1 cellular context compared by ENCODE assay signal in genomic region chr4:132344924-132345828, GRCh38.
A peak's percentile ranks its signal among the peaks of the same experiment; 100 is the strongest.
TF ChIP-seq lines count a peak whose summit lies in the region.

No MANE protein-coding gene starts in this region.

TF ChIP-seq in K562, 482 proteins besides CTCF, POLR2A, EP300 and RAD21 (continued from another document and continues in another):
- no peak for TF ChIP-seq RREB1 (CRISPR knock-in tag; IDR thresholded peaks at IDR 0.05)
- peak; percentile 78 for TF ChIP-seq KDM5B (IDR thresholded peaks at IDR 0.05; ENCODE audit: insufficient replicate concordance, low read depth, low read length)
- TF ChIP-seq ZNF24 (IDR thresholded peaks at IDR 0.05), result no peak
- no peak for TF ChIP-seq OTX1 (CRISPR knock-in tag; IDR thresholded peaks at IDR 0.05)
- no peak for TF ChIP-seq ATF1 (CRISPR knock-in tag; IDR thresholded peaks at IDR 0.05)
- peak; percentile 19; the same call in 1 of the 2 replicates for TF ChIP-seq ATF1 (tag; IDR thresholded peaks at IDR 0.05)
- TF ChIP-seq BRD4 (IDR thresholded peaks at IDR 0.05), result peak; percentile 73; the same call in 1 of the 2 replicates
- peak; percentile 65 for TF ChIP-seq POLR2B (IDR thresholded peaks at IDR 0.05; ENCODE audit: low read depth, partially characterized antibody)
- TF ChIP-seq THRB (CRISPR knock-in tag; conservative IDR thresholded peaks at IDR 0.05), result no peak
- TF ChIP-seq CSDE1 (IDR thresholded peaks at IDR 0.05), result peak in 1 of 2 experiments; percentile 49; a peak in 1 of 4 replicates
- no peak for TF ChIP-seq KLF10 (CRISPR knock-in tag; IDR thresholded peaks at IDR 0.05)
- no peak for TF ChIP-seq NCOR1 (IDR thresholded peaks at IDR 0.05)
- no peak for TF ChIP-seq MTA2 (IDR thresholded peaks at IDR 0.05; ENCODE audit: low read depth)
- TF ChIP-seq UBTF (IDR thresholded peaks at IDR 0.05; ENCODE audit: borderline replicate concordance in 1 of 2, low read depth in 2 of 2, low read length in 2 of 2), result 0 out of 4 replicates have a peak, but pooled peaks of 1 of the 2 experiments have one; percentile 20
- TF ChIP-seq EGR1 (conservative IDR thresholded peaks at IDR 0.05), result peak; percentile 20; the same call in 1 of the 2 replicates
- no peak for TF ChIP-seq RBBP5 (IDR thresholded peaks at IDR 0.05; ENCODE audit: borderline replicate concordance, insufficient read depth, low read length, poor library complexity, severe bottlenecking)
- no peak for TF ChIP-seq GTF2E2 (tag; IDR thresholded peaks at IDR 0.05)
- 0 out of 6 replicates have a peak, but pooled peaks of 1 of the 3 experiments have one; percentile 0 for TF ChIP-seq ZBTB11 (CRISPR knock-in tag; IDR thresholded peaks at IDR 0.05)
- no peak for TF ChIP-seq THRA (IDR thresholded peaks at IDR 0.05)
- TF ChIP-seq PRDM10 (IDR thresholded peaks at IDR 0.05; ENCODE audit: partially characterized antibody), result no peak
- TF ChIP-seq ZFX (CRISPR knock-in tag; IDR thresholded peaks at IDR 0.05), result peak; percentile 42; the same call in 1 of the 2 replicates
- no peak for TF ChIP-seq FOXO4 (CRISPR knock-in tag; IDR thresholded peaks at IDR 0.05)
- TF ChIP-seq CHAMP1 (IDR thresholded peaks at IDR 0.05), result 0 out of 2 replicates have a peak, but pooled peaks have one; percentile 21
- no peak for TF ChIP-seq PRMT5 (CRISPR knock-in tag; IDR thresholded peaks at IDR 0.05)
- TF ChIP-seq MBD2 (IDR thresholded peaks at IDR 0.05; ENCODE audit: borderline replicate concordance, low read depth), result peak; percentile 37; the same call in 1 of the 2 replicates
- peak; percentile 63 to 92 (median 76) for TF ChIP-seq YY1 (IDR thresholded peaks at IDR 0.05; ENCODE audit: borderline replicate concordance in 1 of 3, control insufficient read depth in 1 of 3, extremely low read depth in 1 of 3, insufficient read depth in 3 of 3, insufficient read length in 1 of 3, insufficient replicate concordance in 2 of 3, low read depth in 1 of 3, low read length in 2 of 3)
- no peak for TF ChIP-seq HMGN3 (IDR thresholded peaks at IDR 0.05; ENCODE audit: borderline replicate concordance, extremely low read depth, insufficient read length, low read depth, low read length)
- TF ChIP-seq POLR2H (tag; IDR thresholded peaks at IDR 0.05; ENCODE audit: low read depth), result peak; percentile 60; the same call in 1 of the 2 replicates
